In the genomic region with DNA sequence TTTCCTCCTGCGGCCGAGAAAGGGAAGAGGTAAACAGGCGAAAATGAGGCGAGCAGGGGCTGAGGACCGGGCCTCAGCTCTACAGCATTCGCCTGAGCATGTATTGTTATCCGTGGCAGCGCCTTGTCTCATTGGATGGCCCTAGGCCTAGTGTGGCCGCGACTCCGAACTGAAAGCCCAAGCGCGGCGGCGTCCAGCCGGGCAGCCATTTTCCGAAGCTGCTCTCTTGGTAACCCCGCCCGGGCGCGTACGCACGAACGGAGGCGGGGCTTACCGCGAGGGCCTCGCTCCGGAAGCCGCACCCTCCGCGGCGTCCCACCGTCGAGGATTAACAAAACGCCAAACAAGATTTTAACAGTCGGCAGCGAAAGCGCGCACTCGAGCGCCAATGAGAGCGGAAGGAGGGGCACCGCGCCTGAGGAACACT, we compare ENCODE assay signal across 8 cellular contexts. TPM values are rescaled to one million over a fixed set of nuclear protein-coding genes. Genes with fewer than 3 reads are reported as not detected.
DNase-seq lines count a peak whose midpoint lies in the region; ATAC-seq and TF ChIP-seq lines count a peak whose summit lies in the region.

No MANE protein-coding gene starts in this region.

- H3K36me3 ChIP-seq in lower lobe of right lung = no peaks in the 10 kb centered on the region

- H3K27ac ChIP-seq in VCaP (peak overlapping the region; percentile 99), lower lobe of right lung (peak overlapping the region; percentile 99)

- peak overlapping the region; percentile 90 for H3K4me3 ChIP-seq in choroid plexus epithelial cell (ENCODE audit: low read depth, low read length)
- H3K4me3 ChIP-seq in lower lobe of right lung = peak overlapping the region; percentile 98

- H3K9me3 ChIP-seq in lower lobe of right lung = no peaks in the 10 kb centered on the region

- H3K27me3 ChIP-seq in lower lobe of right lung (ENCODE audit: low read depth) = no peaks in the 10 kb centered on the region

- peak; percentile 72 for ATAC-seq in HG02798 (IDR thresholded peaks at IDR 0.05; ENCODE audit: poor library complexity, unreplicated experiment)
- peak; percentile 93 to 94 for ATAC-seq in lower lobe of right lung

- intact Hi-C loops in lower lobe of right lung (cut with DNase I) = no loop called here

- peak; percentile 95 for DNase-seq in GM03348 (ENCODE audit: low spot score)
- no peak for DNase-seq in choroid plexus epithelial cell (ENCODE audit: low read depth)
- DNase-seq in lower lobe of right lung = peak; percentile 98
- peak; percentile 95 to 96 for DNase-seq in stimulated activated CD8-positive, alpha-beta memory T cell treated with anti-CD3 and anti-CD28 coated beads, Interleukin-15, amount 100 ng/mL, for 48 hours (ENCODE audit: low read depth in 2 of 2)
- no peak for DNase-seq in amniotic stem cell (lab: John Stamatoyannopoulos, UW)
- no peak for DNase-seq in NCI-H446 treated with DMSO at 0.1 percent for 48 hours (lab: John Stamatoyannopoulos, UW)

- H3K4me1 ChIP-seq in lower lobe of right lung = peaks cover 38% of the 10 kb centered on the region

- TF ChIP-seq CTCF in VCaP (conservative IDR thresholded peaks at IDR 0.05) (no peak), choroid plexus epithelial cell (conservative IDR thresholded peaks at IDR 0.05; ENCODE audit: low read depth, low read length) (no peak), lower lobe of right lung (IDR thresholded peaks at IDR 0.05) (no peak)

RNA-seq across cellular contexts. Expression of a gene that starts 0.8 kb away (rescaled TPM):
- 22.3 TPM for total RNA-seq in lower lobe of right lung

Comparison
In these comparisons a context has a peak if more than half of its experiments do, and no peak if none do; other contexts are left out.
1. DNase-seq: peak in GM03348 (single experiment), lower lobe of right lung (single experiment) and stimulated activated CD8-positive, alpha-beta memory T cell treated with anti-CD3 and anti-CD28 coated beads, Interleukin-15, amount 100 ng/mL, for 48 hours (2 of 2); none in choroid plexus epithelial cell (single experiment), amniotic stem cell (single experiment) and NCI-H446 treated with DMSO at 0.1 percent for 48 hours (single experiment).